Comparison of ENCODE assay signal across 41 cellular contexts in genomic region chr15:61571026-61571425, GRCh38.
"Had no signal": no experiment of that assay in that cellular context is flagged by ENCODE, and none has a peak within 500 bp of the region (broad histone marks: within the 10 kb centered on the region; RNA-seq: fewer than 3 reads in every experiment).

No MANE protein-coding gene starts in this region.

- H3K36me3 Mint-ChIP-seq: activated naive CD4-positive, alpha-beta T cell treated with anti-CD3 and anti-CD28 coated beads, Interleukin-2, amount 10 ng/mL, durations not matched to agents 7 days and 5 days; activated naive CD4-positive, alpha-beta T cell treated with anti-CD3 and anti-CD28 coated beads, Interleukin-2, amount 50 U/mL, for 24 hours; activated naive CD4-positive, alpha-beta T cell treated with anti-CD3 and anti-CD28 coated beads, Interleukin-2, amount 50 U/mL, for 72 hours; activated naive CD8-positive, alpha-beta T cell; activated naive CD8-positive, alpha-beta T cell treated with anti-CD3 and anti-CD28 coated beads for 36 hours; activated naive CD8-positive, alpha-beta T cell treated with anti-CD3 and anti-CD28 coated beads, Interleukin-2, amount 10 ng/mL, durations not matched to agents 7 days and 5 days; brain had no signal

- H3K4me3 ChIP-seq: adrenal gland, ascending aorta, body of pancreas, breast epithelium, cardiac muscle cell had no signal

- DNase-seq: activated effector memory CD4-positive, alpha-beta T cell treated with anti-CD3 and anti-CD28 coated beads, Interleukin-2, amount 50 U/mL, for 16 hours; activated effector memory CD4-positive, alpha-beta T cell treated with Interleukin-2 at 50 U/mL for 16 hours; activated gamma-delta T cell; activated gamma-delta T cell treated with Interleukin-2 at 50 U/mL for 16 hours; activated naive CD4-positive, alpha-beta T cell; activated naive CD4-positive, alpha-beta T cell treated with anti-CD3 and anti-CD28 coated beads for 36 hours; activated naive CD4-positive, alpha-beta T cell treated with anti-CD3 and anti-CD28 coated beads, Interleukin-2, amount 10 ng/mL, durations not matched to agents 7 days and 5 days; activated naive CD4-positive, alpha-beta T cell treated with anti-CD3 and anti-CD28 coated beads, Interleukin-2, amount 50 U/mL, for 16 hours; activated naive CD4-positive, alpha-beta T cell treated with Interleukin-2 at 50 U/mL for 16 hours; activated naive CD8-positive, alpha-beta T cell treated with anti-CD3 and anti-CD28 coated beads for 36 hours; activated naive CD8-positive, alpha-beta T cell treated with anti-CD3 and anti-CD28 coated beads, Interleukin-2, amount 10 ng/mL, durations not matched to agents 7 days and 5 days; activated naive CD8-positive, alpha-beta T cell treated with anti-CD3 and anti-CD28 coated beads, Interleukin-2, amount 50 U/mL, for 24 hours; activated T-cell treated with anti-CD3 and anti-CD28 coated beads for 4 hours; activated T-cell treated with anti-CD3 and anti-CD28 coated beads, Interleukin-2, amount 50 U/mL, for 1 hour; activated T-cell treated with anti-CD3 and anti-CD28 coated beads, Interleukin-2, amount 50 U/mL, for 24 hours; activated T-cell treated with anti-CD3 and anti-CD28 coated beads, Interleukin-2, amount 50 U/mL, for 4 hours; activated T-cell treated with anti-CD3 and anti-CD28 coated beads, Interleukin-2, amount 50 U/mL, for 48 hours; activated T-cell treated with anti-CD3 and anti-CD28 coated beads, Interleukin-2, amount 50 U/mL, for 72 hours; adrenal gland; amniotic stem cell; amygdala; anterior cingulate cortex; aorta; body of pancreas; brain microvascular endothelial cell; caudate nucleus; central memory CD4-positive, alpha-beta T cell; cerebellar nuclear complex had no signal

- H3K27me3 ChIP-seq: adrenal gland, ascending aorta, body of pancreas, brain microvascular endothelial cell, breast epithelium had no signal

- ATAC-seq: activated naive CD4-positive, alpha-beta T cell treated with anti-CD3 and anti-CD28 coated beads, Interleukin-2, amount 50 U/mL, for 72 hours; activated naive CD8-positive, alpha-beta T cell treated with anti-CD3 and anti-CD28 coated beads, Interleukin-2, amount 50 U/mL, for 24 hours; activated T-cell treated with anti-CD3 and anti-CD28 coated beads, Interleukin-2, amount 50 U/mL, for 4 hours; activated T-cell treated with anti-CD3 and anti-CD28 coated beads, Interleukin-2, amount 50 U/mL, for 72 hours; activated T-helper 17 cell treated with anti-CD3 and anti-CD28 coated beads, Interleukin-2, amount 50 U/mL, for 72 hours; body of pancreas had no signal

- H3K4me1 Mint-ChIP-seq: activated naive CD4-positive, alpha-beta T cell treated with anti-CD3 and anti-CD28 coated beads, Interleukin-2, amount 10 ng/mL, durations not matched to agents 7 days and 5 days; activated naive CD4-positive, alpha-beta T cell treated with anti-CD3 and anti-CD28 coated beads, Interleukin-2, amount 50 U/mL, for 24 hours; activated naive CD8-positive, alpha-beta T cell treated with anti-CD3 and anti-CD28 coated beads for 36 hours; activated naive CD8-positive, alpha-beta T cell treated with anti-CD3 and anti-CD28 coated beads, Interleukin-2, amount 10 ng/mL, durations not matched to agents 7 days and 5 days; activated naive CD8-positive, alpha-beta T cell treated with anti-CD3 and anti-CD28 coated beads, Interleukin-2, amount 50 U/mL, for 24 hours; activated T-helper 17 cell treated with anti-CD3 and anti-CD28 coated beads, Interleukin-2, amount 50 U/mL, for 72 hours; brain; central memory CD8-positive, alpha-beta T cell had no signal

- FAIRE-seq: astrocyte, bronchial epithelial cell had no signal

- H3K36me3 ChIP-seq: adrenal gland, ascending aorta, brain microvascular endothelial cell, breast epithelium, cardiac muscle cell had no signal

- H3K9me3 ChIP-seq: adrenal gland, ascending aorta, body of pancreas, breast epithelium had no signal

- H3K27ac ChIP-seq: adrenal gland, ascending aorta, body of pancreas, brain microvascular endothelial cell, breast epithelium, cardiac muscle cell had no signal

- H3K4me3 Mint-ChIP-seq: activated naive CD4-positive, alpha-beta T cell treated with anti-CD3 and anti-CD28 coated beads for 36 hours; activated naive CD4-positive, alpha-beta T cell treated with anti-CD3 and anti-CD28 coated beads, Interleukin-2, amount 10 ng/mL, durations not matched to agents 7 days and 5 days; activated naive CD4-positive, alpha-beta T cell treated with anti-CD3 and anti-CD28 coated beads, Interleukin-2, amount 50 U/mL, for 24 hours; activated naive CD8-positive, alpha-beta T cell; activated naive CD8-positive, alpha-beta T cell treated with anti-CD3 and anti-CD28 coated beads for 36 hours; activated naive CD8-positive, alpha-beta T cell treated with anti-CD3 and anti-CD28 coated beads, Interleukin-2, amount 10 ng/mL, durations not matched to agents 7 days and 5 days; activated naive CD8-positive, alpha-beta T cell treated with anti-CD3 and anti-CD28 coated beads, Interleukin-2, amount 50 U/mL, for 24 hours; activated T-cell treated with anti-CD3 and anti-CD28 coated beads, Interleukin-2, amount 50 U/mL, for 24 hours; activated T-cell treated with anti-CD3 and anti-CD28 coated beads, Interleukin-2, amount 50 U/mL, for 4 hours; activated T-cell treated with anti-CD3 and anti-CD28 coated beads, Interleukin-2, amount 50 U/mL, for 72 hours; activated T-helper 1 cell treated with anti-CD3 and anti-CD28 coated beads, Interleukin-12 subunit alpha, Interleukin-12 subunit beta, Interleukin-2, Interleukin-4 antibody, amounts not matched to agents 30 ng/mL and 10 ng/mL and 1 ng/mL, durations not matched to agents 14 hours and 24 hours and 36 hours; activated T-helper 17 cell treated with anti-CD3 and anti-CD28 coated beads, Interleukin-2, amount 50 U/mL, for 72 hours; brain; central memory CD8-positive, alpha-beta T cell had no signal

- H3K9me3 Mint-ChIP-seq: activated naive CD4-positive, alpha-beta T cell treated with anti-CD3 and anti-CD28 coated beads for 36 hours; activated naive CD4-positive, alpha-beta T cell treated with anti-CD3 and anti-CD28 coated beads, Interleukin-2, amount 10 ng/mL, durations not matched to agents 7 days and 5 days; activated naive CD4-positive, alpha-beta T cell treated with anti-CD3 and anti-CD28 coated beads, Interleukin-2, amount 50 U/mL, for 24 hours; activated naive CD4-positive, alpha-beta T cell treated with anti-CD3 and anti-CD28 coated beads, Interleukin-2, amount 50 U/mL, for 72 hours; activated naive CD8-positive, alpha-beta T cell treated with anti-CD3 and anti-CD28 coated beads for 36 hours; activated naive CD8-positive, alpha-beta T cell treated with anti-CD3 and anti-CD28 coated beads, Interleukin-2, amount 10 ng/mL, durations not matched to agents 7 days and 5 days; activated T-cell treated with anti-CD3 and anti-CD28 coated beads, Interleukin-2, amount 50 U/mL, for 24 hours; activated T-cell treated with anti-CD3 and anti-CD28 coated beads, Interleukin-2, amount 50 U/mL, for 4 hours; activated T-cell treated with anti-CD3 and anti-CD28 coated beads, Interleukin-2, amount 50 U/mL, for 72 hours; activated T-helper 1 cell treated with anti-CD3 and anti-CD28 coated beads, Interleukin-12 subunit alpha, Interleukin-12 subunit beta, Interleukin-2, Interleukin-4 antibody, amounts not matched to agents 30 ng/mL and 10 ng/mL and 1 ng/mL, durations not matched to agents 14 hours and 24 hours and 36 hours; activated T-helper 17 cell treated with anti-CD3 and anti-CD28 coated beads, Interleukin-2, amount 50 U/mL, for 72 hours; activated T-helper 2 cell treated with anti-CD3 and anti-CD28 coated beads, Interferon-gamma antibody, Interleukin-2, Interleukin-4, amounts not matched to agents 10 μg/mL and 5 μg/mL and 100 μg/mL, durations not matched to agents 14 hours and 24 hours and 36 hours; brain; central memory CD8-positive, alpha-beta T cell had no signal

- H3K27me3 Mint-ChIP-seq: activated naive CD4-positive, alpha-beta T cell treated with anti-CD3 and anti-CD28 coated beads, Interleukin-2, amount 10 ng/mL, durations not matched to agents 7 days and 5 days; brain had no signal

- H3K27ac Mint-ChIP-seq: activated naive CD4-positive, alpha-beta T cell treated with anti-CD3 and anti-CD28 coated beads for 36 hours; activated naive CD4-positive, alpha-beta T cell treated with anti-CD3 and anti-CD28 coated beads, Interleukin-2, amount 10 ng/mL, durations not matched to agents 7 days and 5 days; activated naive CD4-positive, alpha-beta T cell treated with anti-CD3 and anti-CD28 coated beads, Interleukin-2, amount 50 U/mL, for 24 hours; activated naive CD4-positive, alpha-beta T cell treated with anti-CD3 and anti-CD28 coated beads, Interleukin-2, amount 50 U/mL, for 72 hours; activated naive CD8-positive, alpha-beta T cell; activated naive CD8-positive, alpha-beta T cell treated with anti-CD3 and anti-CD28 coated beads for 36 hours; activated naive CD8-positive, alpha-beta T cell treated with anti-CD3 and anti-CD28 coated beads, Interleukin-2, amount 10 ng/mL, durations not matched to agents 7 days and 5 days; activated naive CD8-positive, alpha-beta T cell treated with anti-CD3 and anti-CD28 coated beads, Interleukin-2, amount 50 U/mL, for 24 hours; activated T-cell treated with anti-CD3 and anti-CD28 coated beads, Interleukin-2, amount 50 U/mL, for 24 hours; activated T-cell treated with anti-CD3 and anti-CD28 coated beads, Interleukin-2, amount 50 U/mL, for 72 hours; activated T-helper 1 cell treated with anti-CD3 and anti-CD28 coated beads, Interleukin-12 subunit alpha, Interleukin-12 subunit beta, Interleukin-2, Interleukin-4 antibody, amounts not matched to agents 30 ng/mL and 10 ng/mL and 1 ng/mL, durations not matched to agents 14 hours and 24 hours and 36 hours; activated T-helper 17 cell treated with anti-CD3 and anti-CD28 coated beads, Interleukin-2, amount 50 U/mL, for 72 hours; activated T-helper 2 cell treated with anti-CD3 and anti-CD28 coated beads, Interferon-gamma antibody, Interleukin-2, Interleukin-4, amounts not matched to agents 10 μg/mL and 5 μg/mL and 100 μg/mL, durations not matched to agents 14 hours and 24 hours and 36 hours; brain had no signal

- H3K4me1 ChIP-seq: adrenal gland, ascending aorta, body of pancreas, breast epithelium had no signal
